ENCODE assay signal across 8 cellular contexts in genomic region chr4:39638358-39639239, GRCh38. TPM values are rescaled to one million over a fixed set of nuclear protein-coding genes. Genes with fewer than 3 reads are reported as not detected.
DNase-seq lines count a peak whose midpoint lies in the region; ATAC-seq and TF ChIP-seq lines count a peak whose summit lies in the region.

SMIM14 (minus strand) TSS chr4:39638865; CDS start chr4:39605145, 33,720 bp downstream.

- peak; percentile 79 for TF ChIP-seq POLR2A in GM15510 (IDR thresholded peaks at IDR 0.05; ENCODE audit: borderline replicate concordance, extremely low read depth, insufficient read length)

- no peaks in the 10 kb centered on the region for H3K9me3 ChIP-seq in psoas muscle

- H3K36me3 ChIP-seq in psoas muscle (ENCODE audit: insufficient read depth in 1 of 2, low read depth in 1 of 2) (peaks cover 0 to 20% of the 10 kb centered on the region in 2 donors), urinary bladder (ENCODE audit: insufficient read depth) (no peaks in the 10 kb centered on the region)

- H3K4me1 ChIP-seq in psoas muscle (peaks cover 32% of the 10 kb centered on the region), urinary bladder (ENCODE audit: insufficient read depth) (no peaks in the 10 kb centered on the region)

- DNase-seq in NCI-H1694 (lab: John Stamatoyannopoulos, UW) (peak; percentile 90), T-helper 2 cell (peak; percentile 73 to 94 (median 85)), anterior cingulate cortex (lab: John Stamatoyannopoulos, UW) (peak; percentile 75 to 99 (median 98)), left ventricle myocardium superior (peak; percentile 99), psoas muscle (peak; percentile 99 to 100)

- peak; percentile 12 for TF ChIP-seq CTCF in psoas muscle (IDR thresholded peaks at IDR 0.05)

- intact Hi-C loops in left ventricle myocardium superior (cut with micrococcal nuclease) (no loop called here), psoas muscle (cut with DNase I) (loop anchor here (5.0 kb wide), 3 partner anchors 111 to 339 kb away; partner anchors contain the start of genes LIAS (in 1 of the 2), PDS5A (in 1 of the 2), RPL9 (in 1 of the 2) and UGDH (in 1 of the 2))

- WGBS in psoas muscle, 3 donors = 0 to 1% (median 0%) methylated on average over 66 to 75 of the region's 75 CpGs
- WGBS in urinary bladder = under 1% methylated on average over 75 of the region's 75 CpGs

- H3K27me3 ChIP-seq in psoas muscle (ENCODE audit: insufficient read depth in 3 of 3, low read length in 2 of 3) = no peaks in the 10 kb centered on the region

- H3K4me3 ChIP-seq in psoas muscle = peak within 1 kb of the TSS; percentile 99
- H3K4me3 ChIP-seq in urinary bladder (ENCODE audit: low read depth, low read length) = peak within 1 kb of the TSS; percentile 90

- H3K27ac ChIP-seq in psoas muscle (peak within 1 kb of the TSS; percentile 100), urinary bladder (ENCODE audit: low read depth) (peak within 1 kb of the TSS; percentile 96)

- peak; percentile 67 for ATAC-seq in HG02870 (IDR thresholded peaks at IDR 0.05; ENCODE audit: unreplicated experiment)
- peak; percentile 98 for ATAC-seq in left ventricle myocardium superior
- ATAC-seq in psoas muscle = peak; percentile 96 to 99 (median 98)

RNA-seq across cellular contexts. Expression of gene SMIM14, which starts in this region (rescaled TPM):
- total RNA-seq in left ventricle myocardium superior (8.7 TPM), psoas muscle (1 to 10 TPM; 4.2 to 7.7 (median 6.5) TPM), urinary bladder (45.2 TPM)
- polyA plus RNA-seq in psoas muscle (1 to 10 TPM; 2.2 to 8.4 (median 3.1) TPM), urinary bladder (36.4 TPM)

Comparison
In these comparisons a context has a peak if more than half of its experiments do, and no peak if none do; other contexts are left out.
1. Peak in every context shown above with its lines: DNase-seq, ATAC-seq, H3K4me3 ChIP-seq and H3K27ac ChIP-seq.